In genomic region chr12:949337-950099, GRCh38 we compare ENCODE assay signal across 1 cellular context.
TF ChIP-seq lines count a peak whose summit lies in the region.

Gene RAD52 (minus strand): TSS chr12:949694. CDS start chr12:933058, 16,636 bp downstream.

TF ChIP-seq in WTC11, 78 proteins besides CTCF, POLR2A, EP300 and RAD21 (continued from another document):
- peak; percentile 63; the same call in 1 of the 2 replicates for TF ChIP-seq SMAD3 (CRISPR knock-in tag; IDR thresholded peaks at IDR 0.05; ENCODE audit: borderline replicate concordance)
- TF ChIP-seq TP53 (CRISPR knock-in tag; IDR thresholded peaks at IDR 0.05) = no peak
- no peak for TF ChIP-seq JUN (CRISPR knock-in tag; IDR thresholded peaks at IDR 0.05)
- TF ChIP-seq ATF1 (CRISPR knock-in tag; IDR thresholded peaks at IDR 0.05) = no peak
- TF ChIP-seq FOXP1 (CRISPR knock-in tag; IDR thresholded peaks at IDR 0.05; ENCODE audit: borderline replicate concordance) = 0 out of 2 replicates have a peak, but pooled peaks have one; percentile 2
- TF ChIP-seq, protein P1, sequence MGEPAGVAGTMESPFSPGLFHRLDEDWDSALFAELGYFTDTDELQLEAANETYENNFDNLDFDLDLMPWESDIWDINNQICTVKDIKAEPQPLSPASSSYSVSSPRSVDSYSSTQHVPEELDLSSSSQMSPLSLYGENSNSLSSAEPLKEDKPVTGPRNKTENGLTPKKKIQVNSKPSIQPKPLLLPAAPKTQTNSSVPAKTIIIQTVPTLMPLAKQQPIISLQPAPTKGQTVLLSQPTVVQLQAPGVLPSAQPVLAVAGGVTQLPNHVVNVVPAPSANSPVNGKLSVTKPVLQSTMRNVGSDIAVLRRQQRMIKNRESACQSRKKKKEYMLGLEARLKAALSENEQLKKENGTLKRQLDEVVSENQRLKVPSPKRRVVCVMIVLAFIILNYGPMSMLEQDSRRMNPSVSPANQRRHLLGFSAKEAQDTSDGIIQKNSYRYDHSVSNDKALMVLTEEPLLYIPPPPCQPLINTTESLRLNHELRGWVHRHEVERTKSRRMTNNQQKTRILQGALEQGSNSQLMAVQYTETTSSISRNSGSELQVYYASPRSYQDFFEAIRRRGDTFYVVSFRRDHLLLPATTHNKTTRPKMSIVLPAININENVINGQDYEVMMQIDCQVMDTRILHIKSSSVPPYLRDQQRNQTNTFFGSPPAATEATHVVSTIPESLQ (CRISPR knock-in tag; IDR thresholded peaks at IDR 0.05) = no peak
- no peak for TF ChIP-seq KAT7 (CRISPR knock-in tag; IDR thresholded peaks at IDR 0.05; ENCODE audit: borderline replicate concordance)
- TF ChIP-seq ZNF532 (CRISPR knock-in tag; IDR thresholded peaks at IDR 0.05; ENCODE audit: borderline replicate concordance) = no peak
- no peak for TF ChIP-seq NFATC4 (CRISPR knock-in tag; IDR thresholded peaks at IDR 0.05)
- TF ChIP-seq ZSCAN18 (CRISPR knock-in tag; IDR thresholded peaks at IDR 0.05) = no peak
- TF ChIP-seq ESRRA (CRISPR knock-in tag; IDR thresholded peaks at IDR 0.05; ENCODE audit: borderline replicate concordance) = no peak; the same call in 1 of the 2 replicates
- TF ChIP-seq MXD4 (CRISPR knock-in tag; IDR thresholded peaks at IDR 0.05; ENCODE audit: borderline replicate concordance) = no peak
- no peak for TF ChIP-seq STAT6 (CRISPR knock-in tag; conservative IDR thresholded peaks at IDR 0.05; ENCODE audit: low read depth)
- TF ChIP-seq ZBTB21 (CRISPR knock-in tag; IDR thresholded peaks at IDR 0.05; ENCODE audit: borderline replicate concordance) = no peak
- no peak for TF ChIP-seq JAZF1 (CRISPR knock-in tag; IDR thresholded peaks at IDR 0.05)
- TF ChIP-seq NR3C1 (CRISPR knock-in tag; conservative IDR thresholded peaks at IDR 0.05; ENCODE audit: low read depth) = no peak
- no peak for TF ChIP-seq NR2C2 (CRISPR knock-in tag; IDR thresholded peaks at IDR 0.05)
- TF ChIP-seq SOX15 (CRISPR knock-in tag; IDR thresholded peaks at IDR 0.05) = no peak
- no peak for TF ChIP-seq OVOL2 (CRISPR knock-in tag; IDR thresholded peaks at IDR 0.05; ENCODE audit: borderline replicate concordance)
- TF ChIP-seq, protein P2, sequence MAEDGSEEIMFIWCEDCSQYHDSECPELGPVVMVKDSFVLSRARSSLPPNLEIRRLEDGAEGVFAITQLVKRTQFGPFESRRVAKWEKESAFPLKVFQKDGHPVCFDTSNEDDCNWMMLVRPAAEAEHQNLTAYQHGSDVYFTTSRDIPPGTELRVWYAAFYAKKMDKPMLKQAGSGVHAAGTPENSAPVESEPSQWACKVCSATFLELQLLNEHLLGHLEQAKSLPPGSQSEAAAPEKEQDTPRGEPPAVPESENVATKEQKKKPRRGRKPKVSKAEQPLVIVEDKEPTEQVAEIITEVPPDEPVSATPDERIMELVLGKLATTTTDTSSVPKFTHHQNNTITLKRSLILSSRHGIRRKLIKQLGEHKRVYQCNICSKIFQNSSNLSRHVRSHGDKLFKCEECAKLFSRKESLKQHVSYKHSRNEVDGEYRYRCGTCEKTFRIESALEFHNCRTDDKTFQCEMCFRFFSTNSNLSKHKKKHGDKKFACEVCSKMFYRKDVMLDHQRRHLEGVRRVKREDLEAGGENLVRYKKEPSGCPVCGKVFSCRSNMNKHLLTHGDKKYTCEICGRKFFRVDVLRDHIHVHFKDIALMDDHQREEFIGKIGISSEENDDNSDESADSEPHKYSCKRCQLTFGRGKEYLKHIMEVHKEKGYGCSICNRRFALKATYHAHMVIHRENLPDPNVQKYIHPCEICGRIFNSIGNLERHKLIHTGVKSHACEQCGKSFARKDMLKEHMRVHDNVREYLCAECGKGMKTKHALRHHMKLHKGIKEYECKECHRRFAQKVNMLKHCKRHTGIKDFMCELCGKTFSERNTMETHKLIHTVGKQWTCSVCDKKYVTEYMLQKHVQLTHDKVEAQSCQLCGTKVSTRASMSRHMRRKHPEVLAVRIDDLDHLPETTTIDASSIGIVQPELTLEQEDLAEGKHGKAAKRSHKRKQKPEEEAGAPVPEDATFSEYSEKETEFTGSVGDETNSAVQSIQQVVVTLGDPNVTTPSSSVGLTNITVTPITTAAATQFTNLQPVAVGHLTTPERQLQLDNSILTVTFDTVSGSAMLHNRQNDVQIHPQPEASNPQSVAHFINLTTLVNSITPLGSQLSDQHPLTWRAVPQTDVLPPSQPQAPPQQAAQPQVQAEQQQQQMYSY (CRISPR knock-in tag; IDR thresholded peaks at IDR 0.05) = no peak
- TF ChIP-seq, protein P3, sequence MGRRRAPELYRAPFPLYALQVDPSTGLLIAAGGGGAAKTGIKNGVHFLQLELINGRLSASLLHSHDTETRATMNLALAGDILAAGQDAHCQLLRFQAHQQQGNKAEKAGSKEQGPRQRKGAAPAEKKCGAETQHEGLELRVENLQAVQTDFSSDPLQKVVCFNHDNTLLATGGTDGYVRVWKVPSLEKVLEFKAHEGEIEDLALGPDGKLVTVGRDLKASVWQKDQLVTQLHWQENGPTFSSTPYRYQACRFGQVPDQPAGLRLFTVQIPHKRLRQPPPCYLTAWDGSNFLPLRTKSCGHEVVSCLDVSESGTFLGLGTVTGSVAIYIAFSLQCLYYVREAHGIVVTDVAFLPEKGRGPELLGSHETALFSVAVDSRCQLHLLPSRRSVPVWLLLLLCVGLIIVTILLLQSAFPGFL (CRISPR knock-in tag; IDR thresholded peaks at IDR 0.05; ENCODE audit: borderline replicate concordance) = no peak
- TF ChIP-seq, protein P4, sequence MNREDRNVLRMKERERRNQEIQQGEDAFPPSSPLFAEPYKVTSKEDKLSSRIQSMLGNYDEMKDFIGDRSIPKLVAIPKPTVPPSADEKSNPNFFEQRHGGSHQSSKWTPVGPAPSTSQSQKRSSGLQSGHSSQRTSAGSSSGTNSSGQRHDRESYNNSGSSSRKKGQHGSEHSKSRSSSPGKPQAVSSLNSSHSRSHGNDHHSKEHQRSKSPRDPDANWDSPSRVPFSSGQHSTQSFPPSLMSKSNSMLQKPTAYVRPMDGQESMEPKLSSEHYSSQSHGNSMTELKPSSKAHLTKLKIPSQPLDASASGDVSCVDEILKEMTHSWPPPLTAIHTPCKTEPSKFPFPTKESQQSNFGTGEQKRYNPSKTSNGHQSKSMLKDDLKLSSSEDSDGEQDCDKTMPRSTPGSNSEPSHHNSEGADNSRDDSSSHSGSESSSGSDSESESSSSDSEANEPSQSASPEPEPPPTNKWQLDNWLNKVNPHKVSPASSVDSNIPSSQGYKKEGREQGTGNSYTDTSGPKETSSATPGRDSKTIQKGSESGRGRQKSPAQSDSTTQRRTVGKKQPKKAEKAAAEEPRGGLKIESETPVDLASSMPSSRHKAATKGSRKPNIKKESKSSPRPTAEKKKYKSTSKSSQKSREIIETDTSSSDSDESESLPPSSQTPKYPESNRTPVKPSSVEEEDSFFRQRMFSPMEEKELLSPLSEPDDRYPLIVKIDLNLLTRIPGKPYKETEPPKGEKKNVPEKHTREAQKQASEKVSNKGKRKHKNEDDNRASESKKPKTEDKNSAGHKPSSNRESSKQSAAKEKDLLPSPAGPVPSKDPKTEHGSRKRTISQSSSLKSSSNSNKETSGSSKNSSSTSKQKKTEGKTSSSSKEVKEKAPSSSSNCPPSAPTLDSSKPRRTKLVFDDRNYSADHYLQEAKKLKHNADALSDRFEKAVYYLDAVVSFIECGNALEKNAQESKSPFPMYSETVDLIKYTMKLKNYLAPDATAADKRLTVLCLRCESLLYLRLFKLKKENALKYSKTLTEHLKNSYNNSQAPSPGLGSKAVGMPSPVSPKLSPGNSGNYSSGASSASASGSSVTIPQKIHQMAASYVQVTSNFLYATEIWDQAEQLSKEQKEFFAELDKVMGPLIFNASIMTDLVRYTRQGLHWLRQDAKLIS (CRISPR knock-in tag; IDR thresholded peaks at IDR 0.05; ENCODE audit: borderline replicate concordance) = no peak
- TF ChIP-seq CREM (CRISPR knock-in tag; IDR thresholded peaks at IDR 0.05) = no peak
- TF ChIP-seq IRF2 (CRISPR knock-in tag; IDR thresholded peaks at IDR 0.05; ENCODE audit: borderline replicate concordance, low read depth) = no peak
- TF ChIP-seq ZNF416 (CRISPR knock-in tag; IDR thresholded peaks at IDR 0.05) = peak; percentile 2; the same call in 1 of the 2 replicates
- TF ChIP-seq CREB1 (CRISPR knock-in tag; IDR thresholded peaks at IDR 0.05) = no peak
- TF ChIP-seq GTF2I (CRISPR knock-in tag; conservative IDR thresholded peaks at IDR 0.05) = no peak
- TF ChIP-seq, protein P5, sequence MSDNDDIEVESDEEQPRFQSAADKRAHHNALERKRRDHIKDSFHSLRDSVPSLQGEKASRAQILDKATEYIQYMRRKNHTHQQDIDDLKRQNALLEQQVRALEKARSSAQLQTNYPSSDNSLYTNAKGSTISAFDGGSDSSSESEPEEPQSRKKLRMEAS (CRISPR knock-in tag; IDR thresholded peaks at IDR 0.05) = peak; percentile 61; the same call in 1 of the 2 replicates
- TF ChIP-seq HMGXB4 (CRISPR knock-in tag; IDR thresholded peaks at IDR 0.05) = peak; percentile 82
- TF ChIP-seq, protein P6, sequence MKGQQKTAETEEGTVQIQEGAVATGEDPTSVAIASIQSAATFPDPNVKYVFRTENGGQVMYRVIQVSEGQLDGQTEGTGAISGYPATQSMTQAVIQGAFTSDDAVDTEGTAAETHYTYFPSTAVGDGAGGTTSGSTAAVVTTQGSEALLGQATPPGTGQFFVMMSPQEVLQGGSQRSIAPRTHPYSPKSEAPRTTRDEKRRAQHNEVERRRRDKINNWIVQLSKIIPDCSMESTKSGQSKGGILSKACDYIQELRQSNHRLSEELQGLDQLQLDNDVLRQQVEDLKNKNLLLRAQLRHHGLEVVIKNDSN (CRISPR knock-in tag; IDR thresholded peaks at IDR 0.05) = peak; percentile 17; the same call in 1 of the 2 replicates
- no peak for TF ChIP-seq RELA (CRISPR knock-in tag; IDR thresholded peaks at IDR 0.05; ENCODE audit: borderline replicate concordance)
